In genomic region chr1:119747451-119747850, GRCh38 we compare ENCODE assay signal across 15 cellular contexts. TPM values are rescaled to one million over a fixed set of nuclear protein-coding genes. Genes with fewer than 3 reads are reported as not detected.
"Had no signal": no experiment of that assay in that cellular context is flagged by ENCODE, and none has a peak within 500 bp of the region (broad histone marks: within the 10 kb centered on the region; RNA-seq: fewer than 3 reads in every experiment).

No MANE protein-coding gene starts in this region.

- H3K4me1 ChIP-seq: colonic mucosa had no signal

- H3K27me3 ChIP-seq: colonic mucosa, transverse colon had no signal

- H3K27ac Mint-ChIP-seq: activated CD4-positive, alpha-beta memory T cell treated with anti-CD3 and anti-CD28 coated beads for 36 hours; immature natural killer cell; T-helper 2 cell treated with Interferon-gamma antibody and Interleukin-4, amounts not matched to agents 5 μg/mL and 100 μg/mL, for 36 hours had no signal

- H3K4me1 Mint-ChIP-seq: immature natural killer cell had no signal

- ATAC-seq: activated T-cell treated with anti-CD3 and anti-CD28 coated beads, Interleukin-2, amount 50 U/mL, for 72 hours had no signal

- H3K9me3 Mint-ChIP-seq: activated CD4-positive, alpha-beta memory T cell treated with anti-CD3 and anti-CD28 coated beads for 36 hours; activated T-cell treated with anti-CD3 and anti-CD28 coated beads, Interleukin-2, amount 50 U/mL, for 72 hours; T-helper 2 cell treated with Interferon-gamma antibody and Interleukin-4, amounts not matched to agents 5 μg/mL and 100 μg/mL, for 36 hours had no signal

- H3K36me3 ChIP-seq: colonic mucosa had no signal

- H3K27ac ChIP-seq: colonic mucosa, epithelial cell of prostate, parathyroid adenoma, transverse colon had no signal

- DNase-seq: activated CD4-positive, alpha-beta memory T cell treated with anti-CD3 and anti-CD28 coated beads for 36 hours; activated CD4-positive, alpha-beta T cell treated with anti-CD3 and anti-CD28 coated beads for 1 hour; activated T-cell treated with anti-CD3 and anti-CD28 coated beads, Interleukin-2, amount 50 U/mL, for 72 hours; caudate nucleus; colonic mucosa; effector CD8-positive, alpha-beta T cell; immature natural killer cell; mesenchymal stem cell; retina; transverse colon had no signal

- H3K4me3 ChIP-seq: colonic mucosa, skin epidermis, transverse colon had no signal

- H3K4me3 Mint-ChIP-seq: activated CD4-positive, alpha-beta memory T cell treated with anti-CD3 and anti-CD28 coated beads for 36 hours; activated T-cell treated with anti-CD3 and anti-CD28 coated beads, Interleukin-2, amount 50 U/mL, for 72 hours; immature natural killer cell; neural crest cell; T-helper 2 cell treated with Interferon-gamma antibody and Interleukin-4, amounts not matched to agents 5 μg/mL and 100 μg/mL, for 36 hours had no signal

- H3K9me3 ChIP-seq: colonic mucosa, transverse colon had no signal

- H3K36me3 Mint-ChIP-seq: immature natural killer cell had no signal

RNA-seq across cellular contexts. Expression of gene HMGCS2, which starts 21.3 kb away (rescaled TPM):
- total RNA-seq: activated CD4-positive, alpha-beta memory T cell treated with anti-CD3 and anti-CD28 coated beads for 36 hours; activated T-cell treated with anti-CD3 and anti-CD28 coated beads, Interleukin-2, amount 50 U/mL, for 72 hours; neural crest cell had no signal
- polyA plus RNA-seq: immature natural killer cell had no signal
